19 cellular contexts compared by ENCODE assay signal in genomic region chr12:2319747-2320146, GRCh38.
DNase-seq lines count a peak whose midpoint lies in the region; ATAC-seq, FAIRE-seq and TF ChIP-seq lines count a peak whose summit lies in the region.
"Had no signal": no experiment of that assay in that cellular context is flagged by ENCODE, and none has a peak within 500 bp of the region (broad histone marks: within the 10 kb centered on the region; RNA-seq: fewer than 3 reads in every experiment).

No MANE protein-coding gene starts in this region.

- H3K4me3 ChIP-seq in cardiac muscle cell, result no peak overlapping the region
- no peak overlapping the region for H3K4me3 ChIP-seq in adipocyte (ENCODE audit: low read length)
- H3K4me3 ChIP-seq in gastroesophageal sphincter, result no peak overlapping the region
- H3K4me3 ChIP-seq: SJCRH30 had no signal

- H3K27me3 ChIP-seq in cardiac muscle cell, result no peaks in the 10 kb centered on the region
- no peaks in the 10 kb centered on the region for H3K27me3 ChIP-seq in adipocyte (replicated peaks; ENCODE audit: control insufficient read depth, insufficient read depth, low read length)
- H3K27me3 ChIP-seq in gastroesophageal sphincter, result no peaks in the 10 kb centered on the region

- TF ChIP-seq EP300 in gastroesophageal sphincter (IDR thresholded peaks at IDR 0.05), result no peak

- H3K27ac ChIP-seq in cardiac muscle cell (peak overlapping the region; percentile 42), gastroesophageal sphincter (peak overlapping the region in 3 of 4 donors; percentile 3 to 31 (median 24))
- H3K27ac ChIP-seq: 22Rv1, parathyroid adenoma, SJCRH30 had no signal

- no peak overlapping the region for H3K27ac Mint-ChIP-seq in effector memory CD8-positive, alpha-beta T cell
- H3K27ac Mint-ChIP-seq: activated CD4-positive, alpha-beta memory T cell treated with anti-CD3 and anti-CD28 coated beads for 36 hours; CD4-positive, alpha-beta memory T cell had no signal

- peaks cover 59 to 67% of the 10 kb centered on the region in 2 donors for H3K27me3 Mint-ChIP-seq in effector memory CD8-positive, alpha-beta T cell

- no peaks in the 10 kb centered on the region for H3K9me3 Mint-ChIP-seq in effector memory CD8-positive, alpha-beta T cell
- H3K9me3 Mint-ChIP-seq: activated CD4-positive, alpha-beta memory T cell treated with anti-CD3 and anti-CD28 coated beads for 36 hours had no signal

- H3K9me3 ChIP-seq in cardiac muscle cell (ENCODE audit: low read depth) (no peaks in the 10 kb centered on the region), adipocyte (ENCODE audit: control insufficient read depth, low read length) (no peaks in the 10 kb centered on the region), gastroesophageal sphincter (no peaks in the 10 kb centered on the region)
- H3K9me3 ChIP-seq: SJCRH30 had no signal

- H3K4me1 ChIP-seq in cardiac muscle cell (ENCODE audit: low read depth), result peaks cover 28% of the 10 kb centered on the region
- peaks cover 35% of the 10 kb centered on the region for H3K4me1 ChIP-seq in adipocyte (ENCODE audit: control insufficient read depth, insufficient read depth, low read length)
- H3K4me1 ChIP-seq in gastroesophageal sphincter, result peaks cover 0 to 67% (median 18%) of the 10 kb centered on the region in 3 donors
- H3K4me1 ChIP-seq: parathyroid adenoma, SJCRH30 had no signal

- TF ChIP-seq CTCF in cardiac muscle cell (IDR thresholded peaks at IDR 0.05; ENCODE audit: low read depth, low read length) (no peak), gastroesophageal sphincter (IDR thresholded peaks at IDR 0.05) (no peak)

- peak in 1 of 2 donors; percentile 47 for DNase-seq in cardiac muscle cell (ENCODE audit: low read depth in 1 of 2, low spot score in 1 of 2)
- no peak for DNase-seq in Right ventricle myocardium inferior (ENCODE audit: missing footprints)
- DNase-seq in adipocyte (ENCODE audit: low read depth), result peak; percentile 60
- peak; percentile 79 for DNase-seq in urothelium cell line (ENCODE audit: low spot score)
- DNase-seq in effector memory CD8-positive, alpha-beta T cell, result no peak
- DNase-seq in activated CD4-positive, CD25-positive, alpha-beta regulatory T cell treated with anti-CD3 and anti-CD28 coated beads, Interleukin-2, amount 50 U/mL, for 72 hours, result no peak
- no peak for DNase-seq in D341Med (ENCODE audit: low spot score)
- DNase-seq: activated CD4-positive, alpha-beta memory T cell treated with anti-CD3 and anti-CD28 coated beads for 36 hours; aorta; CD4-positive, alpha-beta memory T cell; effector memory CD4-positive, alpha-beta T cell; glutamatergic neuron; NCI-H146; SJCRH30 had no signal

- no peak for FAIRE-seq in urothelium cell line (lab: Jason Lieb, UNC)
- FAIRE-seq: GM12891, TTC549 had no signal

- H3K36me3 ChIP-seq in cardiac muscle cell, result no peaks in the 10 kb centered on the region
- H3K36me3 ChIP-seq in adipocyte (ENCODE audit: control insufficient read depth, insufficient read depth, low read length, severe bottlenecking), result no peaks in the 10 kb centered on the region
- H3K36me3 ChIP-seq in gastroesophageal sphincter, result no peaks in the 10 kb centered on the region
- H3K36me3 ChIP-seq: SJCRH30 had no signal

- ATAC-seq in Right ventricle myocardium inferior (no peak), gastroesophageal sphincter (no peak)
- no peak for ATAC-seq in effector memory CD8-positive, alpha-beta T cell (replicated peaks)

- H3K36me3 Mint-ChIP-seq in effector memory CD8-positive, alpha-beta T cell (ENCODE audit: insufficient read depth), result no peaks in the 10 kb centered on the region
- H3K36me3 Mint-ChIP-seq: activated CD4-positive, alpha-beta memory T cell treated with anti-CD3 and anti-CD28 coated beads for 36 hours; CD4-positive, alpha-beta memory T cell had no signal

- H3K9ac ChIP-seq in adipocyte (ENCODE audit: low read length), result peak overlapping the region; percentile 62
- H3K9ac ChIP-seq: parathyroid adenoma had no signal

- TF ChIP-seq POLR2A in gastroesophageal sphincter (IDR thresholded peaks at IDR 0.05), result no peak

- no peak overlapping the region for H3K4me3 Mint-ChIP-seq in effector memory CD8-positive, alpha-beta T cell
- H3K4me3 Mint-ChIP-seq: activated CD4-positive, alpha-beta memory T cell treated with anti-CD3 and anti-CD28 coated beads for 36 hours; CD4-positive, alpha-beta memory T cell had no signal

- intact Hi-C loops in Right ventricle myocardium inferior (cut with DNase I), result no loop called here

- H3K4me1 Mint-ChIP-seq in effector memory CD8-positive, alpha-beta T cell (ENCODE audit: low read depth in 2 of 2), result no peaks in the 10 kb centered on the region
- H3K4me1 Mint-ChIP-seq: CD4-positive, alpha-beta memory T cell had no signal

- WGBS in gastroesophageal sphincter (ENCODE audit: low coverage in 1 of 2), 2 donors, result 0% methylated on average over 1 of the region's 3 CpGs

Comparison
In these comparisons a context has a peak if more than half of its experiments do, and no peak if none do; other contexts are left out.
1. DNase-seq: peak in adipocyte (single experiment) and urothelium cell line (single experiment); none in Right ventricle myocardium inferior (single experiment), effector memory CD8-positive, alpha-beta T cell (0 of 3), activated CD4-positive, CD25-positive, alpha-beta regulatory T cell treated with anti-CD3 and anti-CD28 coated beads, Interleukin-2, amount 50 U/mL, for 72 hours (single experiment) and D341Med (single experiment).